8 cellular contexts compared by ENCODE assay signal in the genomic region with DNA sequence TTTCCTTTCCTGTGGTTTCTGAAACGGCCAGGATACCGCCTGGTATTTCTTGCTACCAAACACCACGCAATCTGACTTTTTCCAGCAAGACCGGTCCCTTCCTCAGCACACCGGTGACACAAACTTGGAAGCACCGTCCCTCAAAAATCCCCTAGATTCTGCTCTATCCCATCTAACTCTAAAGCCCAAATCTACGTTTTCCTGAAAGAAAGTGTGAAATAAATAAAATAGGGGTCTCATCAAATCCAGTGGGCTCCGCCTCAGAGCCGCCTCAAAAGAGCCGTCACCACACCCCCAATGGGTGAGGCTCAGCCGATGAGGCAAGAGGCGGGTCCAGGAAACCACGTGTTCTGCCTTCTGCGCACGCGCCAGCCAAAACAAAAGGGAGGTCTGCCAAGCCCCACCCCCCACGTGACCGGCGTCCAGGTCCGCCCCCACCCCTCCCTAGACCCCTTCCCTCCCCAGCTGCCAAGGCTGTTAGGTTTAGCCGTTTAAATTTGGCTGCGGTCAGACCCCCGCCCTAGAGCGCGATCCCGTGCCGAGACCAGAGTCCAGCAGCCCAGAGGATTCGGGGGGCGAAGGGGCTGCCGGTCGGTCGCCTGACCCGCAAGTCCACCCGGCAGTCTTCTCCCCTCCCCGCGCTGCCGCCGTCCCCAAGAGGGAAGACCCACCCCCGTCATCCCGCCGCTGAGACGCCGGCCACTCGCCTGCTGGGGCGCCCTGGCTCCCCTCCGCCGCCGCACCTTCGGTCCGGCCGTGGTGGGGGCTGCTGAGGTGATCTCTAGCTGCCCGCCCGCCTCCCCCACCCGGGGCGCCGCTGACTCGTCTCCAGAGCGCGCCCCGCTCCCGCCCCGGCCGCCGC. TPM values are rescaled to one million over a fixed set of nuclear protein-coding genes. Genes with fewer than 3 reads are reported as not detected.
DNase-seq lines count a peak whose midpoint lies in the region; ATAC-seq, FAIRE-seq and TF ChIP-seq lines count a peak whose summit lies in the region.

No MANE protein-coding gene starts in this region.

- 0% methylated on average over 19 of the region's 64 CpGs for WGBS in HepG2 (ENCODE audit: low lambda C conversion rate)

- intact Hi-C loops in CD14-positive monocyte (cut with micrococcal nuclease) (loop anchor here (2.0 to 5.0 kb wide), 2 partner anchors 168 kb away; partner anchors contain the start of gene RPE (in 2 of the 2)), HepG2 (cut with micrococcal nuclease; ENCODE audit: unreplicated experiment) (loop anchor here (1.0 to 5.0 kb wide), 2 partner anchors 58 to 168 kb away; partner anchors contain the start of gene RPE)

- H3K4me2 ChIP-seq in HepG2 (ENCODE audit: low read depth, low read length) = peak overlapping the region; percentile 88

- peak; percentile 46 to 74; a peak in 3 of 4 replicates for TF ChIP-seq POLR2A in HepG2 (IDR thresholded peaks at IDR 0.05; ENCODE audit: insufficient read depth in 1 of 2, low read depth in 2 of 2, low read length in 2 of 2)

- H3K27ac Mint-ChIP-seq in CD14-positive monocyte = peak overlapping the region; percentile 99 to 100 (median 100)

- H3K27ac ChIP-seq in HepG2 (ENCODE audit: extremely low read length, insufficient read depth, low read length) = peak overlapping the region; percentile 97

- no peaks in the 10 kb centered on the region; a peak in 2 of 5 replicates for H3K27me3 ChIP-seq in HepG2 (ENCODE audit: control insufficient read depth in 1 of 2, insufficient read depth in 2 of 2, low read length in 2 of 2)

- peaks cover 25% of the 10 kb centered on the region for H3K4me1 ChIP-seq in HepG2 (ENCODE audit: insufficient read depth, low read length)

- no peaks in the 10 kb centered on the region for H3K36me3 Mint-ChIP-seq in CD14-positive monocyte

- ATAC-seq in GM19397 (IDR thresholded peaks at IDR 0.05; ENCODE audit: unreplicated experiment) = peak; percentile 68
- peak; percentile 62 for ATAC-seq in HG03565 (IDR thresholded peaks at IDR 0.05; ENCODE audit: unreplicated experiment)
- peak; percentile 79 for ATAC-seq in HepG2

- peak overlapping the region; percentile 98 for H3K9ac ChIP-seq in HepG2 (ENCODE audit: insufficient read depth, low read depth, low read length)

- peaks cover 6 to 16% (median 8%) of the 10 kb centered on the region in 3 donors for H3K27me3 Mint-ChIP-seq in CD14-positive monocyte (ENCODE audit: low read depth in 3 of 3)

- peak overlapping the region; percentile 94 to 99 (median 97) for H3K4me3 ChIP-seq in HepG2 (replicated peaks in 1 of 3; ENCODE audit: insufficient read depth in 1 of 3, low read depth in 2 of 3, low read length in 3 of 3)

- TF ChIP-seq EP300 in HepG2 (IDR thresholded peaks at IDR 0.05; ENCODE audit: low read depth in 2 of 2, low read length in 2 of 2) (0 out of 4 replicates have a peak, but pooled peaks of 1 of the 2 experiments have one; percentile 22), HepG2 (CRISPR knock-in tag; IDR thresholded peaks at IDR 0.05; ENCODE audit: borderline replicate concordance) (no peak; the same call in 1 of the 2 replicates)

- peak overlapping the region; percentile 73 for H2AFZ ChIP-seq in HepG2 (ENCODE audit: low read length)

- H3K79me2 ChIP-seq in HepG2 (ENCODE audit: insufficient read depth, low read length) = peaks cover 21% of the 10 kb centered on the region

- peak; percentile 4 for FAIRE-seq in HepG2 (lab: Jason Lieb, UNC)

- H3K9me3 Mint-ChIP-seq in CD14-positive monocyte = peaks cover 0 to 2% (median 0%) of the 10 kb centered on the region in 7 donors

- H3K4me3 Mint-ChIP-seq in CD14-positive monocyte = peak overlapping the region; percentile 97 to 99

- POLR2A ChIA-PET in HepG2 (lab: Yijun Ruan, JAX) = interaction anchor here (0.7 to 1.7 kb wide), 11 partner anchors 8 to 1916 kb away, joined by 3 to 12 read pairs (median 4); partner anchors contain the start of gene IDH1

- H3K36me3 ChIP-seq in HepG2 (replicated peaks in 1 of 2; ENCODE audit: control insufficient read depth in 1 of 2, insufficient read depth in 2 of 2, low read length in 2 of 2) = no peaks in the 10 kb centered on the region

- H3K4me1 Mint-ChIP-seq in CD14-positive monocyte = peaks cover 22% of the 10 kb centered on the region

- TF ChIP-seq CTCF in CD14-positive monocyte (IDR thresholded peaks at IDR 0.05) (no peak), HepG2 (CRISPR knock-in tag; IDR thresholded peaks at IDR 0.05) (no peak)

- DNase-seq in CD14-positive monocyte (ENCODE audit: low spot score) = peak; percentile 98
- peak; percentile 90 for DNase-seq in NCI-H748 treated with DMSO at 0.1 percent for 48 hours (lab: John Stamatoyannopoulos, UW)
- peak; percentile 97 to 98 for DNase-seq in activated CD4-positive, alpha-beta T cell treated with anti-CD3 and anti-CD28 coated beads, Interleukin-2, amount 50 U/mL, for 48 hours
- peak; percentile 98 for DNase-seq in dermis blood vessel endothelial cell
- peak; percentile 94 for DNase-seq in HepG2 (ENCODE audit: low spot score)
- DNase-seq in stimulated activated CD4-positive, alpha-beta T cell treated with anti-CD3 and anti-CD28 coated beads, Interleukin-2, amount 100 ng/mL, for 48 hours = peak; percentile 94 to 97

- in situ Hi-C loops in HepG2 (cut with HindIII; ENCODE audit: extremely low pct_ligation_motif_present, low pct_unique_long_range_greater_than_20kb) = no loop called here

- BruUV-seq in HepG2 (replicated peaks; lab: Mats Ljungman, UMichigan) = TSS peak; percentile 68

- H3K9me3 ChIP-seq in HepG2 (ENCODE audit: low read length) = no peaks in the 10 kb centered on the region

- H4K20me1 ChIP-seq in HepG2 (ENCODE audit: insufficient read depth, low read length) = no peaks in the 10 kb centered on the region

- CTCF ChIA-PET in HepG2 (lab: Yijun Ruan, JAX; ENCODE audit: low intra/inter-chr PET ratio, low total read pairs) = no interaction called here

- TF ChIP-seq RAD21 in HepG2 (CRISPR knock-in tag; IDR thresholded peaks at IDR 0.05) = peak; percentile 55; the same call in 1 of the 2 replicates

TF ChIP-seq in HepG2, 621 proteins besides CTCF, POLR2A, EP300 and RAD21 (continues in another document):
- no peak for TF ChIP-seq EEA1 (CRISPR knock-in tag; IDR thresholded peaks at IDR 0.05; ENCODE audit: borderline replicate concordance)

RNA-seq across cellular contexts. Expression of gene KANSL1L, which starts 0.5 kb away (rescaled TPM):
- 1 to 10 TPM in 1 of 2 donors, under 1 TPM in 1; 1.00 to 1.3 TPM for polyA plus RNA-seq in CD14-positive monocyte
- total RNA-seq in dermis blood vessel endothelial cell = 14.1 and 29.1 TPM in 2 replicates
- 9.8 and 10.3 TPM in 2 replicates for total RNA-seq in HepG2 (2016; rRNA removed; fragmentation: Illumina TruSeq; extraction: Trizol)
- 35.1 and 38.9 TPM in 2 replicates for total RNA-seq in HepG2 (2016; cell fraction: cytosol; rRNA removed; fragmentation: Illumina TruSeq; extraction: Trizol; ENCODE audit: low read depth)
- total RNA-seq in HepG2 (2016; cell fraction: insoluble cytoplasmic fraction; rRNA removed; fragmentation: Illumina TruSeq; extraction: Trizol) = 8.9 and 10.1 TPM in 2 replicates
- total RNA-seq in HepG2 (2016; cell fraction: membrane; rRNA removed; fragmentation: Illumina TruSeq; extraction: Trizol) = 23.3 and 30.6 TPM in 2 replicates
- 16.6 and 16.9 TPM in 2 replicates for total RNA-seq in HepG2 (2016; cell fraction: nucleus; rRNA removed; fragmentation: Illumina TruSeq; extraction: Trizol)
- 4.8 and 5.4 TPM in 2 replicates for polyA plus RNA-seq in HepG2 (2011; rRNA removed)
- polyA plus RNA-seq in HepG2 (2011; cell fraction: cytosol; rRNA removed) = 2.0 and 2.5 TPM in 2 replicates
- polyA plus RNA-seq in HepG2 (2011; cell fraction: nucleus; rRNA removed) = 5.7 and 6.3 TPM in 2 replicates
- polyA plus RNA-seq in HepG2 (2012) = 4.7 and 4.9 TPM in 2 replicates
- 0.44 and 0.53 TPM in 2 replicates for polyA plus RNA-seq in HepG2 (2016; cell fraction: cytosol; fragmentation: Illumina TruSeq; extraction: Trizol; ENCODE audit: low read depth)
- 4.5 and 5.3 TPM in 2 replicates for polyA plus RNA-seq in HepG2 (2016; cell fraction: insoluble cytoplasmic fraction; fragmentation: Illumina TruSeq; extraction: Trizol; ENCODE audit: low read depth)
- polyA plus RNA-seq in HepG2 (2016; cell fraction: membrane; fragmentation: Illumina TruSeq; extraction: Trizol; ENCODE audit: low read depth) = 1.1 and 1.2 TPM in 2 replicates
- polyA plus RNA-seq in HepG2 (2016; cell fraction: nucleus; fragmentation: Illumina TruSeq; extraction: Trizol; ENCODE audit: insufficient read depth, low read depth) = 8.8 and 11.2 TPM in 2 replicates
- 3.5 and 5.5 TPM in 2 replicates for polyA minus RNA-seq in HepG2 (2011; rRNA and poly(A)+ RNA removed; ENCODE audit: low replicate concordance)
- polyA minus RNA-seq in HepG2 (2011; cell fraction: cytosol; rRNA and poly(A)+ RNA removed) = 7.0 and 8.4 TPM in 2 replicates
- polyA minus RNA-seq in HepG2 (2011; cell fraction: nucleus; rRNA and poly(A)+ RNA removed) = 34.2 and 38.8 TPM in 2 replicates

RNA-seq across cellular contexts. Expression of gene ACADL, which starts 54.6 kb away (rescaled TPM):
- not detected for polyA plus RNA-seq in CD14-positive monocyte
- total RNA-seq in dermis blood vessel endothelial cell = under 0.01 and 0.19 TPM in 2 replicates
- not detected in 2 replicates for total RNA-seq in HepG2 (2016; rRNA removed; fragmentation: Illumina TruSeq; extraction: Trizol)
- not detected in 2 replicates for total RNA-seq in HepG2 (2016; cell fraction: cytosol; rRNA removed; fragmentation: Illumina TruSeq; extraction: Trizol; ENCODE audit: low read depth)
- not detected in 2 replicates for total RNA-seq in HepG2 (2016; cell fraction: insoluble cytoplasmic fraction; rRNA removed; fragmentation: Illumina TruSeq; extraction: Trizol)
- not detected in 2 replicates for total RNA-seq in HepG2 (2016; cell fraction: membrane; rRNA removed; fragmentation: Illumina TruSeq; extraction: Trizol)
- total RNA-seq in HepG2 (2016; cell fraction: nucleus; rRNA removed; fragmentation: Illumina TruSeq; extraction: Trizol) = 0.22 TPM in 1 of 2 replicates, not detected in the other
- polyA plus RNA-seq in HepG2 (2011; rRNA removed) = not detected in 2 replicates
- not detected in 2 replicates for polyA plus RNA-seq in HepG2 (2011; cell fraction: cytosol; rRNA removed)
- not detected in 2 replicates for polyA plus RNA-seq in HepG2 (2011; cell fraction: nucleus; rRNA removed)
- polyA plus RNA-seq in HepG2 (2012) = not detected in 2 replicates
- not detected in 2 replicates for polyA plus RNA-seq in HepG2 (2016; cell fraction: cytosol; fragmentation: Illumina TruSeq; extraction: Trizol; ENCODE audit: low read depth)
- polyA plus RNA-seq in HepG2 (2016; cell fraction: insoluble cytoplasmic fraction; fragmentation: Illumina TruSeq; extraction: Trizol; ENCODE audit: low read depth) = not detected in 2 replicates
- polyA plus RNA-seq in HepG2 (2016; cell fraction: membrane; fragmentation: Illumina TruSeq; extraction: Trizol; ENCODE audit: low read depth) = not detected in 2 replicates
- polyA plus RNA-seq in HepG2 (2016; cell fraction: nucleus; fragmentation: Illumina TruSeq; extraction: Trizol; ENCODE audit: insufficient read depth, low read depth) = not detected in 2 replicates
- not detected in 2 replicates for polyA minus RNA-seq in HepG2 (2011; rRNA and poly(A)+ RNA removed; ENCODE audit: low replicate concordance)
- polyA minus RNA-seq in HepG2 (2011; cell fraction: cytosol; rRNA and poly(A)+ RNA removed) = not detected in 2 replicates
- not detected in 2 replicates for polyA minus RNA-seq in HepG2 (2011; cell fraction: nucleus; rRNA and poly(A)+ RNA removed)

Comparison
In these comparisons a context has a peak if more than half of its experiments do, and no peak if none do; other contexts are left out.
1. Peak in every context shown above with its lines: DNase-seq, ATAC-seq, H3K4me3 ChIP-seq and H3K27ac ChIP-seq.